Comparison of ENCODE assay signal across 25 cellular contexts in the genomic region with DNA sequence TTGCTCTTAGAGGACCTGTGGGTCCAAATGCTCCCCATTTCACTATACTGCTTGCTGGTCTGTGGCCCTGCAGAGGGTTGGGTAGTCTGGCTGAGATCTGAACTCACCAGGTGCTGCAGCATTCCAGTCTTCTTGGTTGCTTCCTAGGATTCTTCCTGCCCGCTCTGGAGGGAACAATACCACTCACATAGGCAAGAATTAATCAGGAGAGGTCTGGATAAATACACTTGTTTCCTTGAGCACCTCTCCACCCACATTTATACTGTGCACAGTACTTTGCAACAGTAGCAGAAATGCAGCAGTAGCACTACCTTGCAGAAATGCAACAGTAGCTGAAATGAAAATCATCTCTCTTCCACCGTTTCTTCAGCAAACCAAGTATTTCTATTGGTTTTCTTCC.
"Had no signal": no experiment of that assay in that cellular context is flagged by ENCODE, and none has a peak within 500 bp of the region (broad histone marks: within the 10 kb centered on the region; RNA-seq: fewer than 3 reads in every experiment).

No MANE protein-coding gene starts in this region.

- H3K27me3 ChIP-seq: MG63 had no signal

- H3K4me3 ChIP-seq: MG63 had no signal

- H3K9me2 ChIP-seq: SK-N-SH had no signal

- ATAC-seq: HepG2, Panc1, T-cell had no signal

- H3K9ac ChIP-seq: SK-N-SH had no signal

- H3K4me1 Mint-ChIP-seq: T-cell had no signal

- H3K4me2 ChIP-seq: SK-N-SH had no signal

- H3K27ac Mint-ChIP-seq: T-cell had no signal

- DNase-seq: Karpas-422; KG1; MG63; NCI-H1092; NCI-H1105 treated with DMSO at 0.1 percent for 48 hours; NCI-H1417 treated with DMSO at 0.1 percent for 48 hours; NCI-H146; NCI-H1694 treated with DMSO at 0.1 percent for 48 hours; NCI-H1930; NCI-H2081; NCI-H2107; NCI-H2171 treated with DMSO at 0.1 percent for 48 hours; NCI-H345; NCI-H446 treated with DMSO at 0.1 percent for 48 hours; NCI-H524 treated with DMSO at 0.1 percent for 48 hours; NCI-H69; NCI-H774; NK-92 treated with Interleukin-12 subunit alpha and Interleukin-12 subunit beta, amount 100 ng/mL, for 24 hours; SHP77; SK-N-SH; SW 1271 had no signal

- H3K9me3 ChIP-seq: MG63, SK-N-SH had no signal

- H3K27ac ChIP-seq: RWPE1 had no signal

- H3K36me3 Mint-ChIP-seq: T-cell had no signal

- H3K4me3 Mint-ChIP-seq: T-cell had no signal
